8 cellular contexts compared by ENCODE assay signal in the genomic region with DNA sequence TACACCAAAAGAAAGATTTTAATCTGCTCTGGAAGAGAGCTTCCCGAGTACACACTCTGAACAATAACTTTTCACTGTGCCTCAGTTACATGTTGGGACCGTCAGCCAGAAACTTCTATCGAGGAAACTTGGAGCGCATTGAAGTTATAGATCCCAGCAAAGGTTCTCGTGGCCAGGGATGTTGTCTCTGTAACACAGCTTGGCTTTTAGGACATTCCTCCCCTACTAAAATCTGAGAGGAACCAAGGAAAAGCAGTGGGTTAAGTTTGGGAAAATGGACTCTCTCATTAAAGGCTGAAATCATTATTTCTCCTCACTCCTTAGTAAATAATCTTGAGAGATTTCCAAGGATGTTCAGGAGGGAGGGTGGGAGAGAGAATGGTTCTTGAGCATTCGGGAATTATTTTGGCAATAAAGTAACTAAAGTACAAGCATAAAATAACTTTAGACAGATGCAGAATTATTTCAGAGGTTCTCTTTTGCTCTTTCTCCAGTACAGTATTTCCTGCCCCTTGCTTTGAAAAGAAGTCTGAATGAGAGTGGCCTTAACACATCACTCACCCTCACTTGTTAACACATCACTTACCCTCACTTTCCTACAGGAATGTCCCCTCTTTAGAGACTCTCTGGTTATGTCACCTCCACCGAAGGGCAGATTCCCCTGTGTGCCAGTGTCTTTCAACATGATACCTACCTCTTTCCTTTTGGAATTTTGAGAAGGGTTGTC. TPM values are rescaled to one million over a fixed set of nuclear protein-coding genes. Genes with fewer than 3 reads are reported as not detected.
DNase-seq lines count a peak whose midpoint lies in the region; ATAC-seq and TF ChIP-seq lines count a peak whose summit lies in the region.

No MANE protein-coding gene starts in this region.

- H2BK120ac ChIP-seq in mesenchymal stem cell (ENCODE audit: low read depth, low read length), result no peak overlapping the region

- WGBS in body of pancreas, 2 donors, result 9 to 12% methylated on average over 7 of the region's 7 CpGs
- WGBS in mesenchymal stem cell, result 5% methylated on average over 5 of the region's 7 CpGs
- WGBS in aorta, 2 donors, result 4 to 6% methylated on average over 7 of the region's 7 CpGs

- H3K9me3 ChIP-seq in right atrium auricular region, result no peaks in the 10 kb centered on the region
- H3K9me3 ChIP-seq in body of pancreas, result no peaks in the 10 kb centered on the region
- H3K9me3 ChIP-seq in mesenchymal stem cell (ENCODE audit: control insufficient read depth, low read length), result no peaks in the 10 kb centered on the region
- H3K9me3 ChIP-seq in aorta (ENCODE audit: control insufficient read depth, low read length), result no peaks in the 10 kb centered on the region

- no peak overlapping the region for H2AFZ ChIP-seq in mesenchymal stem cell (ENCODE audit: low read depth, low read length)

- no peak overlapping the region for H2BK5ac ChIP-seq in mesenchymal stem cell (ENCODE audit: low read depth, low read length, poor library complexity, severe bottlenecking)

- H3K27ac ChIP-seq in right atrium auricular region, result peak overlapping the region; percentile 98
- peak overlapping the region; percentile 36 to 91 (median 88) for H3K27ac ChIP-seq in body of pancreas
- no peak overlapping the region for H3K27ac ChIP-seq in mesenchymal stem cell (ENCODE audit: low read length, poor library complexity, severe bottlenecking)
- H3K27ac ChIP-seq in aorta (ENCODE audit: low read depth in 1 of 2, low read length in 2 of 2), result peak overlapping the region; percentile 80 to 91

- H3K14ac ChIP-seq in mesenchymal stem cell (ENCODE audit: low read length in 2 of 2), result no peak overlapping the region

- H4K8ac ChIP-seq in mesenchymal stem cell (ENCODE audit: low read length), result no peak overlapping the region

- DNase-seq in right atrium auricular region (ENCODE audit: low spot score) (no peak), left cardiac atrium (no peak), body of pancreas (no peak), mesenchymal stem cell (peak; percentile 11), aorta (no peak), NCI-H1105 (lab: John Stamatoyannopoulos, UW) (no peak)
- DNase-seq in stimulated activated CD4-positive, alpha-beta T cell treated with anti-CD3 and anti-CD28 coated beads, Interleukin-15, amount 100 ng/mL, for 24 hours, result no peak

- H3K18ac ChIP-seq in mesenchymal stem cell (ENCODE audit: low read depth in 1 of 2, low read length in 2 of 2), result peak overlapping the region in 1 of 2 experiments; percentile 21

- H3K27me3 ChIP-seq in right atrium auricular region, result no peaks in the 10 kb centered on the region
- no peaks in the 10 kb centered on the region for H3K27me3 ChIP-seq in body of pancreas
- H3K27me3 ChIP-seq in mesenchymal stem cell (ENCODE audit: control insufficient read depth in 1 of 2, insufficient read depth in 1 of 2, low read length in 2 of 2), result no peaks in the 10 kb centered on the region
- no peaks in the 10 kb centered on the region for H3K27me3 ChIP-seq in aorta (ENCODE audit: control insufficient read depth in 1 of 2, insufficient read depth in 2 of 2, low read length in 1 of 2)

- no peak overlapping the region for H3K4ac ChIP-seq in mesenchymal stem cell (ENCODE audit: low read depth in 1 of 2, low read length in 2 of 2)

- no peak overlapping the region for H2BK15ac ChIP-seq in mesenchymal stem cell (ENCODE audit: low read depth, poor library complexity, severe bottlenecking)

- peak overlapping the region; percentile 4 for H3K4me2 ChIP-seq in mesenchymal stem cell (ENCODE audit: low read length, poor library complexity, severe bottlenecking)

- H3K9ac ChIP-seq in mesenchymal stem cell (ENCODE audit: low read length), result peak overlapping the region; percentile 96

- peak overlapping the region in 1 of 2 experiments; percentile 83 for H2BK12ac ChIP-seq in mesenchymal stem cell (ENCODE audit: low read length in 2 of 2)

- ATAC-seq in left cardiac atrium, result no peak
- ATAC-seq in body of pancreas, result no peak
- ATAC-seq in aorta (ENCODE audit: low FRiP score), result no peak
- ATAC-seq in HG02840 (IDR thresholded peaks at IDR 0.05; ENCODE audit: low FRiP score, unreplicated experiment), result no peak

- H3K4me3 ChIP-seq in right atrium auricular region (peak overlapping the region in 1 of 2 donors; percentile 95), body of pancreas (no peak overlapping the region), mesenchymal stem cell (ENCODE audit: insufficient read depth in 1 of 2, low read depth in 1 of 2, low read length in 2 of 2) (peak overlapping the region in 1 of 2 experiments; percentile 86), aorta (ENCODE audit: low read length in 2 of 2) (peak overlapping the region in 1 of 2 donors; percentile 51)

- TF ChIP-seq CTCF in right atrium auricular region (IDR thresholded peaks at IDR 0.05), result no peak
- TF ChIP-seq CTCF in body of pancreas (IDR thresholded peaks at IDR 0.05), result no peak

- H3K4me1 ChIP-seq in right atrium auricular region, result peaks cover 0 to 47% of the 10 kb centered on the region in 2 donors
- H3K4me1 ChIP-seq in body of pancreas, result peaks cover 62% of the 10 kb centered on the region
- H3K4me1 ChIP-seq in mesenchymal stem cell (ENCODE audit: control insufficient read depth, insufficient read depth, low read depth, low read length), result no peaks in the 10 kb centered on the region
- H3K4me1 ChIP-seq in aorta (ENCODE audit: control insufficient read depth in 1 of 2, insufficient read depth in 2 of 2, low read length in 2 of 2), result no peaks in the 10 kb centered on the region

- no peak overlapping the region for H3K23ac ChIP-seq in mesenchymal stem cell (ENCODE audit: low read length in 2 of 2)

- peaks cover 4% of the 10 kb centered on the region for H3K79me1 ChIP-seq in mesenchymal stem cell (replicated peaks; ENCODE audit: low read length, poor library complexity, severe bottlenecking)

- H2AK5ac ChIP-seq in mesenchymal stem cell (ENCODE audit: low read length, severe bottlenecking), result peak overlapping the region; percentile 73

- intact Hi-C loops in left cardiac atrium (cut with DNase I) (loop anchor here in 1 of 2 donors (5.0 kb wide), 1 partner anchor 102 kb away; no protein-coding TSS in a partner anchor), body of pancreas (cut with DNase I) (no loop called here), aorta (cut with DNase I) (loop anchor here (2.0 to 5.0 kb wide), 5 partner anchors 30 to 372 kb away; no protein-coding TSS in a partner anchor)

- no peaks in the 10 kb centered on the region for H3K36me3 ChIP-seq in right atrium auricular region
- no peaks in the 10 kb centered on the region for H3K36me3 ChIP-seq in body of pancreas (replicated peaks in 1 of 2; ENCODE audit: insufficient read depth in 1 of 2, low read depth in 2 of 2)
- H3K36me3 ChIP-seq in mesenchymal stem cell (ENCODE audit: control insufficient read depth in 1 of 2, insufficient read depth in 2 of 2, low read depth in 1 of 2, low read length in 2 of 2), result no peaks in the 10 kb centered on the region
- H3K36me3 ChIP-seq in aorta (ENCODE audit: control insufficient read depth in 1 of 2, insufficient read depth in 2 of 2, low read length in 1 of 2), result no peaks in the 10 kb centered on the region

- no peak overlapping the region for H4K91ac ChIP-seq in mesenchymal stem cell (ENCODE audit: low read length)

- TF ChIP-seq POLR2A in body of pancreas (IDR thresholded peaks at IDR 0.05), result no peak

RNA-seq across cellular contexts. Expression of a gene that starts 1.8 kb away (rescaled TPM):
- total RNA-seq in right atrium auricular region, result 10 to 100 TPM; 75.3 to 81.3 TPM
- 10 to 100 TPM; 94.1 to 97.8 TPM for total RNA-seq in left cardiac atrium
- total RNA-seq in body of pancreas, result 10 to 100 TPM; 21.5 to 32.3 TPM
- polyA plus RNA-seq in mesenchymal stem cell (2013, experiment 1 of 2), result 5.0 TPM
- 4.9 TPM for polyA plus RNA-seq in mesenchymal stem cell (2013, experiment 2 of 2)
- total RNA-seq in aorta, result 100 to 1,000 TPM; 139 to 221 TPM
- 10 to 100 TPM; 15.3 to 25.7 TPM for polyA plus RNA-seq in aorta
